Comparison of ENCODE assay signal across 8 cellular contexts in the genomic region with DNA sequence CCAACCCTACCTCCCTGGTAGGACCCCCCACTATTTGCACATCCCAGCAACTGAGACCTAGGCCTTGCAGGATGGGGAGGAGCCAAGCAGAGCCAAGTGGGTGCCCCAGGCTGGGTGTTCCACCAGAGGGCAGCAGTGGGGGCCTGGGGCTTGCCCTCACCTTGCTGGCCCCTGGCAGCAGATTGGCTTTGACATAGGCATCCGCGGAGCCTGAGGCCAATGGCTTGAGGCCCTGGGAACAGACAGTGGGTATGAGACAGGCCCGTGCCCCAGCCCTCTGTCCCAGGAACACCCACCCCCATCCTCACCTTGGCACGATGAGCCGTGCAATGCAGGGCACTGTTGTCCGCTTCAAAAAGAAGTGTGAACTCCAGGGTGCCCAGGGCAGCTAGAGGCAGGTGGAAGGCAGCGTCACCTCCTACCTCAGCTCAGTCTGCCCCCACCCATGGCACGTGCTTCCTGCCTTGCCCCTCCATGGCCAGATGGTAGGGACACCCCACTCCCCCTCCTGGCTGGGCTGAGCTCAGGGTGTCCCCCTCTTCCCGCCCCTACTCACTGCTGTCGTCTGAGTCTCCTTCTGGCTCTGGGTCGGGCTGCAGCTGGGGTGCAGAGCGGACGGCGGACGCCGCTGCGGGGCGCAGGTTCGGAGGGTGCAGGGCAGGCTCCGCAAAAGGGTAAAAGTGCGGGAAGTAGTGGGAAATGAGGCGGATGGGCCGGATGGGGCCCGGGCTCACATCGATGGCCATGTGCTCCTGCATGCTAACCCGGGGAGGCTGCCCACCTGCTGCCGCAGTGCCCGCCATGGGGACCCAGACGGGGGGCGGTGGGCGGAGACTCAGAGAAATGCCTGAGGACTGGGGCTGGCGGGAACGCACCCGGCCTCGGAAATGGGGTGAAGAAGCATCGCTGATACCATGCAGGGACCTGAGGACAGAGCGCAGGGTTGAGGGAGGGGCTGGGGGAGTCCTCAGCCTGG. TPM values are rescaled to one million over a fixed set of nuclear protein-coding genes. Genes with fewer than 3 reads are reported as not detected.
DNase-seq lines count a peak whose midpoint lies in the region; ATAC-seq and TF ChIP-seq lines count a peak whose summit lies in the region.

No MANE protein-coding gene starts in this region.

- H3K4me2 ChIP-seq in neuronal stem cell (ENCODE audit: insufficient read depth, low read length, poor library complexity, severe bottlenecking) = peak overlapping the region; percentile 31

- peak overlapping the region; percentile 68 for H2AK5ac ChIP-seq in neuronal stem cell (ENCODE audit: low read depth, low read length)

- TF ChIP-seq CTCF in omental fat pad (IDR thresholded peaks at IDR 0.05) = no peak

- H3K18ac ChIP-seq in neuronal stem cell (ENCODE audit: low read length) = peak overlapping the region; percentile 95

- peaks cover 2% of the 10 kb centered on the region for H3K79me1 ChIP-seq in neuronal stem cell (ENCODE audit: low read depth, low read length)

- in situ Hi-C loops in KBM-7 (cut with MboI; ENCODE audit: low pct_unique_long_range_greater_than_20kb, low sequenced_read_pairs) = no loop called here

- H2BK15ac ChIP-seq in neuronal stem cell (ENCODE audit: low read length) = peak overlapping the region; percentile 94

- H3K27ac ChIP-seq in effector memory CD4-positive, alpha-beta T cell (ENCODE audit: insufficient read depth, low read length, poor library complexity, severe bottlenecking) = peak overlapping the region; percentile 90
- H3K27ac ChIP-seq in neuronal stem cell (replicated peaks; ENCODE audit: low read length) = no peak overlapping the region

- H2AFZ ChIP-seq in neuronal stem cell (ENCODE audit: low read length) = no peak overlapping the region

- peak overlapping the region; percentile 38 for H3K9ac ChIP-seq in neuronal stem cell (ENCODE audit: low read depth, low read length, poor library complexity)

- no peak overlapping the region for H4K91ac ChIP-seq in neuronal stem cell (ENCODE audit: low read depth, low read length, poor library complexity)

- H3K23ac ChIP-seq in neuronal stem cell (ENCODE audit: low read depth, low read length, poor library complexity) = peak overlapping the region; percentile 93

- peak overlapping the region; percentile 24 for H2BK120ac ChIP-seq in neuronal stem cell (ENCODE audit: low read depth, low read length)

- no CpG with 5 or more reads among the region's 37 CpGs for WGBS in neuronal stem cell (ENCODE audit: extremely low coverage in 2 of 2, insufficient read length in 2 of 2, insufficient replicate concordance in 1 of 2), 2 donors

- H3K4ac ChIP-seq in neuronal stem cell (ENCODE audit: low read length) = no peak overlapping the region

- no peaks in the 10 kb centered on the region for H3K9me3 ChIP-seq in effector memory CD4-positive, alpha-beta T cell (ENCODE audit: control insufficient read depth, low read length)
- peaks cover 0 to 4% of the 10 kb centered on the region in 2 donors for H3K9me3 ChIP-seq in neuronal stem cell (replicated peaks in 1 of 2; ENCODE audit: control insufficient read depth in 2 of 2, insufficient read depth in 1 of 2, low read depth in 1 of 2, low read length in 2 of 2)

- no peaks in the 10 kb centered on the region for H3K27me3 ChIP-seq in effector memory CD4-positive, alpha-beta T cell (replicated peaks; ENCODE audit: control insufficient read depth, insufficient read depth, low read length, poor library complexity, severe bottlenecking)
- H3K27me3 ChIP-seq in neuronal stem cell (ENCODE audit: control insufficient read depth in 3 of 3, insufficient read depth in 3 of 3, low read depth in 1 of 3, low read length in 3 of 3) = peaks cover 0 to 9% (median 0%) of the 10 kb centered on the region in 3 experiments

- H3K4me1 ChIP-seq in effector memory CD4-positive, alpha-beta T cell (ENCODE audit: control insufficient read depth, insufficient read depth, low read length, poor library complexity, severe bottlenecking) = peaks cover 21% of the 10 kb centered on the region
- H3K4me1 ChIP-seq in neuronal stem cell (ENCODE audit: control insufficient read depth in 2 of 2, insufficient read depth in 1 of 2, low read depth in 1 of 2, low read length in 2 of 2) = peaks cover 9 to 25% of the 10 kb centered on the region in 2 donors

- DNase-seq in DMS53 (lab: John Stamatoyannopoulos, UW) (peak; percentile 87), KBM-7 (peak; percentile 72), UCSD-AML1 (lab: John Stamatoyannopoulos, UW; ENCODE audit: unreplicated experiment) (peak; percentile 55), neuronal stem cell (ENCODE audit: low spot score) (no peak), ureter (ENCODE audit: low spot score) (no peak), omental fat pad (ENCODE audit: low spot score) (no peak), C1 segment of cervical spinal cord (lab: John Stamatoyannopoulos, UW) (no peak)
- no peak for DNase-seq in effector memory CD4-positive, alpha-beta T cell

- H3K36me3 ChIP-seq in effector memory CD4-positive, alpha-beta T cell (ENCODE audit: control insufficient read depth, insufficient read depth, low read length) = peaks cover 18% of the 10 kb centered on the region
- H3K36me3 ChIP-seq in neuronal stem cell (replicated peaks in 1 of 2; ENCODE audit: control insufficient read depth in 2 of 2, insufficient read depth in 2 of 2, low read length in 2 of 2) = peaks cover 10 to 21% of the 10 kb centered on the region in 2 donors

- H2BK12ac ChIP-seq in neuronal stem cell (ENCODE audit: low read length) = peak overlapping the region; percentile 64

- no peak for ATAC-seq in omental fat pad (ENCODE audit: low FRiP score)

- H2BK5ac ChIP-seq in neuronal stem cell (ENCODE audit: low read length) = peak overlapping the region; percentile 10

- H3K14ac ChIP-seq in neuronal stem cell (ENCODE audit: low read length) = peak overlapping the region; percentile 25

- H4K8ac ChIP-seq in neuronal stem cell (ENCODE audit: low read depth, low read length) = peak overlapping the region; percentile 33

- H3K4me3 ChIP-seq in effector memory CD4-positive, alpha-beta T cell (ENCODE audit: insufficient read depth, low read depth, low read length, poor library complexity, severe bottlenecking) = no peak overlapping the region
- peak overlapping the region in 1 of 2 donors; percentile 69 for H3K4me3 ChIP-seq in neuronal stem cell (ENCODE audit: low read length in 2 of 2)

RNA-seq across cellular contexts. Expression of a gene that starts 9.0 kb away (rescaled TPM):
- polyA plus RNA-seq in neuronal stem cell (2013, experiment 1 of 2) = 71.8 TPM
- 67.2 TPM for polyA plus RNA-seq in neuronal stem cell (2013, experiment 2 of 2)
- total RNA-seq in ureter (199 TPM), omental fat pad (100 to 1,000 TPM; 143 to 233 (median 165) TPM)

RNA-seq across cellular contexts. Expression of a gene that starts 14.0 kb away (rescaled TPM):
- polyA plus RNA-seq in neuronal stem cell (2013, experiment 1 of 2) = 7.6 TPM
- polyA plus RNA-seq in neuronal stem cell (2013, experiment 2 of 2) = 6.7 TPM
- total RNA-seq in ureter (6.9 TPM), omental fat pad (10 to 100 TPM in 2 of 4 donors, 1 to 10 TPM in 2; 5.5 to 15.4 (median 9.7) TPM)

RNA-seq across cellular contexts. Expression of a gene that starts 23.8 kb away (rescaled TPM):
- polyA plus RNA-seq in neuronal stem cell (2013, experiment 1 of 2) = 0.04 TPM
- polyA plus RNA-seq in neuronal stem cell (2013, experiment 2 of 2) = 0.03 TPM
- total RNA-seq in ureter = not detected
- total RNA-seq in omental fat pad = not detected

RNA-seq across cellular contexts. Expression of a gene that starts 32.1 kb away (rescaled TPM):
- polyA plus RNA-seq in neuronal stem cell (2013, experiment 1 of 2) = 927 TPM
- polyA plus RNA-seq in neuronal stem cell (2013, experiment 2 of 2) = 915 TPM
- total RNA-seq in ureter = 771 TPM
- total RNA-seq in omental fat pad = 100 to 1,000 TPM; 435 to 948 (median 670) TPM

RNA-seq across cellular contexts. Expression of a gene that starts 34.8 kb away (rescaled TPM):
- not detected for polyA plus RNA-seq in neuronal stem cell (2013, experiment 1 of 2)
- polyA plus RNA-seq in neuronal stem cell (2013, experiment 2 of 2) = not detected
- total RNA-seq in ureter = 0.29 TPM
- total RNA-seq in omental fat pad = not detected

Comparison
In these comparisons a context has a peak if more than half of its experiments do, and no peak if none do; other contexts are left out.
1. DNase-seq: peak in DMS53 (single experiment), KBM-7 (single experiment) and UCSD-AML1 (single experiment); none in effector memory CD4-positive, alpha-beta T cell (0 of 3), neuronal stem cell (single experiment), ureter (single experiment), omental fat pad (single experiment) and C1 segment of cervical spinal cord (0 of 14).